ENCODE assay signal across 29 cellular contexts in the genomic region with DNA sequence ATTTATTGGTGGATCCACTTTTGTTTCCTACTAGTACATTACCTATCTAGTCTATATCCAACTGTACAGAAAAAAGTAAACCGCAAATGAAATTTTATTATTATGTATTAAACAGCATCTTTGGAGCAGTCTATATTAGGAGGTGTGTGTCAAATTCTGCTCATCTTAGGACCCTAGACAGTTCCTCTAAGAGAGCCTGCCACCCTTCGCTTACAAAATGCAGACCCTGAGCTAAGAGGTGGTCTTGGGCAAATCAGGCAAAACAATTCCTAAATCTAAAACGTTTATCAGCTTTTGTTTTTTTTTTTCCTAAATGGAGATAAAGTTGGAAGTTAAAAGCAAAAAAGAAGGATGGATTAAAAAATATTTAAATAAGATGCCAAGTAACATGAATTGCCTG.
DNase-seq lines count a peak whose midpoint lies in the region; ATAC-seq lines count a peak whose summit lies in the region.
"Had no signal": no experiment of that assay in that cellular context is flagged by ENCODE, and none has a peak within 500 bp of the region (broad histone marks: within the 10 kb centered on the region; RNA-seq: fewer than 3 reads in every experiment).

No MANE protein-coding gene starts in this region.

- H3K36me3 Mint-ChIP-seq in activated CD8-positive, alpha-beta memory T cell treated with anti-CD3 and anti-CD28 coated beads, Interleukin-2, amount 10 ng/mL, durations not matched to agents 7 days and 5 days = no peaks in the 10 kb centered on the region
- H3K36me3 Mint-ChIP-seq: activated naive CD4-positive, alpha-beta T cell treated with anti-CD3 and anti-CD28 coated beads, Interleukin-2, amount 50 U/mL, for 24 hours; naive B cell; stimulated activated memory B cell treated with anti-CD40 and anti-IgM and Interleukin-4, amounts not matched to agents 10 μg/mL and 1 μg/mL and 100 μg/mL, for 72 hours had no signal

- 0 out of 2 replicates have a peak overlapping the region, but pooled peaks have one; percentile 51 for H3K4me3 ChIP-seq in GM23248
- H3K4me3 ChIP-seq in adipocyte (ENCODE audit: low read length) = peak overlapping the region; percentile 65
- no peak overlapping the region for H3K4me3 ChIP-seq in muscle layer of colon (ENCODE audit: low read depth in 1 of 2, low read length in 2 of 2)
- no peak overlapping the region for H3K4me3 ChIP-seq in stomach smooth muscle (ENCODE audit: low read length in 2 of 2)
- H3K4me3 ChIP-seq: BLaER1, colonic mucosa, GM12878, prostate gland, testis had no signal

- H3F3A ChIP-seq in GM23248 (ENCODE audit: insufficient read depth) = peaks cover 25% of the 10 kb centered on the region

- H3K27me3 ChIP-seq in GM23248 (replicated peaks; ENCODE audit: insufficient read depth) = no peaks in the 10 kb centered on the region
- H3K27me3 ChIP-seq in adipocyte (replicated peaks; ENCODE audit: control insufficient read depth, insufficient read depth, low read length) = no peaks in the 10 kb centered on the region
- no peaks in the 10 kb centered on the region for H3K27me3 ChIP-seq in muscle layer of colon (ENCODE audit: control insufficient read depth in 1 of 2, insufficient read depth in 2 of 2, low read length in 2 of 2)
- no peaks in the 10 kb centered on the region for H3K27me3 ChIP-seq in stomach smooth muscle (ENCODE audit: control insufficient read depth in 1 of 2, insufficient read depth in 2 of 2, low read length in 2 of 2)
- H3K27me3 ChIP-seq: BLaER1, colonic mucosa, testis had no signal

- peaks cover 1% of the 10 kb centered on the region for H3K9me3 Mint-ChIP-seq in activated CD8-positive, alpha-beta memory T cell treated with anti-CD3 and anti-CD28 coated beads, Interleukin-2, amount 10 ng/mL, durations not matched to agents 7 days and 5 days (ENCODE audit: low read depth)
- H3K9me3 Mint-ChIP-seq: activated naive CD4-positive, alpha-beta T cell treated with anti-CD3 and anti-CD28 coated beads, Interleukin-2, amount 50 U/mL, for 24 hours; H9; stimulated activated memory B cell treated with anti-CD40 and anti-IgM and Interleukin-4, amounts not matched to agents 10 μg/mL and 1 μg/mL and 100 μg/mL, for 72 hours had no signal

- 66 to 71% methylated on average over 3 of the region's 3 CpGs for WGBS in GM23248 (ENCODE audit: low coverage in 1 of 2, low lambda C conversion rate in 2 of 2, missing lambda C conversion rate in 2 of 2), 2 experiments

- no peak for ATAC-seq in activated CD8-positive, alpha-beta memory T cell treated with anti-CD3 and anti-CD28 coated beads, Interleukin-2, amount 10 ng/mL, durations not matched to agents 7 days and 5 days
- ATAC-seq in GM21825 (IDR thresholded peaks at IDR 0.05; ENCODE audit: unreplicated experiment) = no peak
- ATAC-seq: activated CD8-positive, alpha-beta T cell treated with anti-CD3 and anti-CD28 coated beads, Interleukin-2, amount 10 ng/mL, durations not matched to agents 7 days and 5 days; activated T-helper 17 cell treated with anti-CD3 and anti-CD28 coated beads, Interleukin-2, amount 50 U/mL, for 72 hours; GM12878; left ventricle myocardium superior; Right ventricle myocardium inferior; stimulated activated memory B cell treated with anti-CD40 and anti-IgM and Interleukin-4, amounts not matched to agents 10 μg/mL and 1 μg/mL and 100 μg/mL, for 72 hours had no signal

- H3K9me2 ChIP-seq in GM23248 (ENCODE audit: insufficient read depth) = no peaks in the 10 kb centered on the region

- H3K36me3 ChIP-seq in GM23248 (ENCODE audit: low read depth) (no peaks in the 10 kb centered on the region; the same call in 1 of the 2 replicates), adipocyte (ENCODE audit: control insufficient read depth, insufficient read depth, low read length, severe bottlenecking) (peaks cover 4% of the 10 kb centered on the region), muscle layer of colon (ENCODE audit: insufficient read depth, low read length) (peaks cover 9% of the 10 kb centered on the region), stomach smooth muscle (ENCODE audit: control insufficient read depth in 2 of 2, insufficient read depth in 2 of 2, low read length in 2 of 2) (no peaks in the 10 kb centered on the region)
- H3K36me3 ChIP-seq: BLaER1, colonic mucosa, prostate gland, WERI-Rb-1 had no signal

- DNase-seq in GM23248 = no peak
- DNase-seq in adipocyte (ENCODE audit: low read depth) = no peak
- DNase-seq in activated naive CD4-positive, alpha-beta T cell treated with Interleukin-2 at 50 U/mL for 16 hours = no peak
- no peak for DNase-seq in activated CD8-positive, alpha-beta memory T cell treated with anti-CD3 and anti-CD28 coated beads, Interleukin-2, amount 10 ng/mL, durations not matched to agents 7 days and 5 days
- DNase-seq in foreskin melanocyte = no peak
- DNase-seq: activated CD4-positive, alpha-beta T cell treated with anti-CD3 and anti-CD28 coated beads for 4 hours; activated CD8-positive, alpha-beta T cell treated with anti-CD3 and anti-CD28 coated beads, Interleukin-2, amount 10 ng/mL, durations not matched to agents 7 days and 5 days; anterior cingulate cortex; colonic mucosa; effector CD8-positive, alpha-beta T cell; H9; left ventricle myocardium superior; naive B cell; NCI-H1417 treated with DMSO at 0.1 percent for 48 hours; NCI-H2081; T1000; testis; WERI-Rb-1 had no signal

- H3K4me2 ChIP-seq in GM23248 (ENCODE audit: unreplicated experiment) = peak overlapping the region; percentile 77
- H3K4me2 ChIP-seq: BLaER1 had no signal

- H3K9me3 ChIP-seq in GM23248 (ENCODE audit: low read depth) (no peaks in the 10 kb centered on the region), adipocyte (ENCODE audit: control insufficient read depth, low read length) (no peaks in the 10 kb centered on the region), muscle layer of colon (ENCODE audit: low read length) (no peaks in the 10 kb centered on the region), stomach smooth muscle (ENCODE audit: control insufficient read depth in 2 of 2, low read length in 2 of 2) (no peaks in the 10 kb centered on the region)
- H3K9me3 ChIP-seq: BLaER1, colonic mucosa, prostate gland, testis had no signal

- CTCF ChIA-PET in activated CD8-positive, alpha-beta memory T cell treated with anti-CD3 and anti-CD28 coated beads, Interleukin-2, amount 10 ng/mL, durations not matched to agents 7 days and 5 days (lab: Charles Lee) = no interaction called here

- no peak overlapping the region; the same call in 1 of the 2 replicates for H2AFZ ChIP-seq in GM23248

- H3K4me1 ChIP-seq in GM23248 (ENCODE audit: insufficient read depth) = peaks cover 42% of the 10 kb centered on the region
- peaks cover 46% of the 10 kb centered on the region for H3K4me1 ChIP-seq in adipocyte (ENCODE audit: control insufficient read depth, insufficient read depth, low read length)
- peaks cover 72% of the 10 kb centered on the region for H3K4me1 ChIP-seq in muscle layer of colon (ENCODE audit: insufficient read depth, low read length)
- peaks cover 50% of the 10 kb centered on the region for H3K4me1 ChIP-seq in stomach smooth muscle (ENCODE audit: control insufficient read depth, insufficient read depth, low read length)
- H3K4me1 ChIP-seq: BLaER1, colonic mucosa had no signal

- no peak overlapping the region for H3K4me3 Mint-ChIP-seq in activated CD8-positive, alpha-beta memory T cell treated with anti-CD3 and anti-CD28 coated beads, Interleukin-2, amount 10 ng/mL, durations not matched to agents 7 days and 5 days
- H3K4me3 Mint-ChIP-seq: activated CD8-positive, alpha-beta T cell treated with anti-CD3 and anti-CD28 coated beads, Interleukin-2, amount 10 ng/mL, durations not matched to agents 7 days and 5 days; activated naive CD4-positive, alpha-beta T cell treated with anti-CD3 and anti-CD28 coated beads, Interleukin-2, amount 50 U/mL, for 24 hours; activated T-helper 17 cell treated with anti-CD3 and anti-CD28 coated beads, Interleukin-2, amount 50 U/mL, for 72 hours; H9; naive B cell; stimulated activated memory B cell treated with anti-CD40 and anti-IgM and Interleukin-4, amounts not matched to agents 10 μg/mL and 1 μg/mL and 100 μg/mL, for 72 hours had no signal

- in situ Hi-C loops in GM23248 (cut with MboI) = no loop called here

- H3K4me1 Mint-ChIP-seq in activated CD8-positive, alpha-beta memory T cell treated with anti-CD3 and anti-CD28 coated beads, Interleukin-2, amount 10 ng/mL, durations not matched to agents 7 days and 5 days = no peaks in the 10 kb centered on the region
- H3K4me1 Mint-ChIP-seq: activated naive CD4-positive, alpha-beta T cell treated with anti-CD3 and anti-CD28 coated beads, Interleukin-2, amount 50 U/mL, for 24 hours; activated T-helper 17 cell treated with anti-CD3 and anti-CD28 coated beads, Interleukin-2, amount 50 U/mL, for 72 hours; naive B cell; stimulated activated memory B cell treated with anti-CD40 and anti-IgM and Interleukin-4, amounts not matched to agents 10 μg/mL and 1 μg/mL and 100 μg/mL, for 72 hours had no signal

- H3K27ac ChIP-seq in GM23248 (peak overlapping the region; percentile 61), muscle layer of colon (ENCODE audit: low read depth, low read length) (peak overlapping the region; percentile 6), stomach smooth muscle (ENCODE audit: low read length) (peak overlapping the region; percentile 32)
- H3K27ac ChIP-seq: BLaER1, colonic mucosa, epithelial cell of prostate, testis, WERI-Rb-1 had no signal

- peaks cover 85% of the 10 kb centered on the region for H3K79me2 ChIP-seq in GM23248 (ENCODE audit: insufficient read depth)

- no peaks in the 10 kb centered on the region for H3K27me3 Mint-ChIP-seq in activated CD8-positive, alpha-beta memory T cell treated with anti-CD3 and anti-CD28 coated beads, Interleukin-2, amount 10 ng/mL, durations not matched to agents 7 days and 5 days
- H3K27me3 Mint-ChIP-seq: activated naive CD4-positive, alpha-beta T cell treated with anti-CD3 and anti-CD28 coated beads, Interleukin-2, amount 50 U/mL, for 24 hours; activated T-helper 17 cell treated with anti-CD3 and anti-CD28 coated beads, Interleukin-2, amount 50 U/mL, for 72 hours; stimulated activated memory B cell treated with anti-CD40 and anti-IgM and Interleukin-4, amounts not matched to agents 10 μg/mL and 1 μg/mL and 100 μg/mL, for 72 hours had no signal

- H3K9ac ChIP-seq in GM23248 (peak overlapping the region; percentile 34; the same call in 1 of the 2 replicates), adipocyte (ENCODE audit: low read length) (peak overlapping the region; percentile 39), muscle layer of colon (ENCODE audit: low read length) (no peak overlapping the region), stomach smooth muscle (ENCODE audit: low read length in 2 of 2) (no peak overlapping the region)
- H3K9ac ChIP-seq: BLaER1 had no signal

- H3K27ac Mint-ChIP-seq in activated CD8-positive, alpha-beta memory T cell treated with anti-CD3 and anti-CD28 coated beads, Interleukin-2, amount 10 ng/mL, durations not matched to agents 7 days and 5 days = no peak overlapping the region
- H3K27ac Mint-ChIP-seq: activated CD8-positive, alpha-beta T cell treated with anti-CD3 and anti-CD28 coated beads, Interleukin-2, amount 10 ng/mL, durations not matched to agents 7 days and 5 days; activated naive CD4-positive, alpha-beta T cell treated with anti-CD3 and anti-CD28 coated beads, Interleukin-2, amount 50 U/mL, for 24 hours; activated T-helper 17 cell treated with anti-CD3 and anti-CD28 coated beads, Interleukin-2, amount 50 U/mL, for 72 hours; naive B cell; stimulated activated memory B cell treated with anti-CD40 and anti-IgM and Interleukin-4, amounts not matched to agents 10 μg/mL and 1 μg/mL and 100 μg/mL, for 72 hours had no signal

- H4K20me1 ChIP-seq in GM23248 (ENCODE audit: insufficient read depth) = no peaks in the 10 kb centered on the region
- H4K20me1 ChIP-seq: BLaER1 had no signal

Comparison
In these comparisons a context has a peak if more than half of its experiments do, and no peak if none do; other contexts are left out.
1. H3K27ac ChIP-seq: peak in every context shown above with its lines; median percentile 61 in GM23248; 32 in stomach smooth muscle; 6 in muscle layer of colon.
2. H3K4me3 ChIP-seq: peak in GM23248 (single experiment) and adipocyte (single experiment); none in muscle layer of colon (0 of 2) and stomach smooth muscle (0 of 2).
3. H3K9ac ChIP-seq: peak in GM23248 (single experiment) and adipocyte (single experiment); none in muscle layer of colon (single experiment) and stomach smooth muscle (0 of 2).